8 cellular contexts compared by ENCODE assay signal in genomic region chr1:41381691-41382530, GRCh38. TPM values are rescaled to one million over a fixed set of nuclear protein-coding genes. Genes with fewer than 3 reads are reported as not detected.
A peak's percentile ranks its signal among the peaks of the same experiment; 100 is the strongest.
DNase-seq lines count a peak whose midpoint lies in the region; ATAC-seq and TF ChIP-seq lines count a peak whose summit lies in the region.

No MANE protein-coding gene starts in this region.

- H3K9me3 ChIP-seq in gastroesophageal sphincter: no peaks in the 10 kb centered on the region
- H3K9me3 ChIP-seq in ovary: no peaks in the 10 kb centered on the region

- TF ChIP-seq POLR2A in gastroesophageal sphincter (IDR thresholded peaks at IDR 0.05) (peak; percentile 31 to 47), ovary (IDR thresholded peaks at IDR 0.05) (peak; percentile 33)

- DNase-seq in stimulated activated CD8-positive, alpha-beta memory T cell treated with anti-CD3 and anti-CD28 coated beads, Interleukin-12 subunit alpha, Interleukin-12 subunit beta, amount 100 ng/mL, for 4 hours (ENCODE audit: low read depth): peak; percentile 47
- no peak for DNase-seq in stimulated activated CD8-positive, alpha-beta memory T cell treated with anti-CD3 and anti-CD28 coated beads, Interleukin-4, amount 100 ng/mL, for 48 hours
- DNase-seq in activated gamma-delta T cell treated with Interleukin-2 at 50 U/mL for 16 hours: peak; percentile 37
- peak in 4 of 5 donors; percentile 55 to 74 (median 69) for DNase-seq in ovary
- DNase-seq in NCI-H187 treated with DMSO at 0.1 percent for 48 hours (lab: John Stamatoyannopoulos, UW): no peak

- H3K36me3 ChIP-seq in gastroesophageal sphincter: peaks cover 0 to 21% of the 10 kb centered on the region in 2 donors
- no peaks in the 10 kb centered on the region for H3K36me3 ChIP-seq in ovary

- H3K4me3 ChIP-seq in gastroesophageal sphincter: peak overlapping the region; percentile 52 to 72
- H3K4me3 ChIP-seq in ovary: peak overlapping the region; percentile 51

- TF ChIP-seq CTCF in gastroesophageal sphincter (IDR thresholded peaks at IDR 0.05) (peak in 1 of 4 experiments; percentile 43), ovary (IDR thresholded peaks at IDR 0.05) (peak in 1 of 3 donors; percentile 17)

- intact Hi-C loops in ovary (cut with DNase I): no loop called here

- H3K4me1 ChIP-seq in gastroesophageal sphincter (peaks cover 0 to 66% (median 16%) of the 10 kb centered on the region in 3 donors), ovary (ENCODE audit: insufficient read depth) (peaks cover 8% of the 10 kb centered on the region)

- WGBS in gastroesophageal sphincter (ENCODE audit: low coverage in 1 of 2), 2 donors: 0% methylated on average over 3 of the region's 120 CpGs; no CpG with 5 or more reads in 1 of the 2 donors
- WGBS in ovary, 3 donors: 1 to 4% (median 3%) methylated on average over 68 to 120 of the region's 120 CpGs

- ATAC-seq in gastroesophageal sphincter (peak; percentile 82), HG02885 (IDR thresholded peaks at IDR 0.05; ENCODE audit: poor library complexity, unreplicated experiment) (no peak), GM21528 (IDR thresholded peaks at IDR 0.05; ENCODE audit: low FRiP score, unreplicated experiment) (no peak)

- no peak for TF ChIP-seq EP300 in gastroesophageal sphincter (IDR thresholded peaks at IDR 0.05)
- no peak for TF ChIP-seq EP300 in ovary (IDR thresholded peaks at IDR 0.05)

- no peaks in the 10 kb centered on the region for H3K27me3 ChIP-seq in gastroesophageal sphincter
- no peaks in the 10 kb centered on the region for H3K27me3 ChIP-seq in ovary

- peak overlapping the region; percentile 91 to 99 (median 98) for H3K27ac ChIP-seq in gastroesophageal sphincter
- peak overlapping the region; percentile 98 to 99 for H3K27ac ChIP-seq in ovary

RNA-seq across cellular contexts. Expression of gene FOXO6, which starts 20.7 kb away (rescaled TPM):
- total RNA-seq in gastroesophageal sphincter (1 to 10 TPM in 3 of 4 donors, under 1 TPM in 1; 0.27 to 2.2 (median 1.9) TPM), ovary (10 to 100 TPM in 4 of 7 donors, 1 to 10 TPM in 3; 3.9 to 18.9 (median 10.3) TPM)
- polyA plus RNA-seq in ovary: 1 to 10 TPM in 1 of 2 donors, under 1 TPM in 1; 0.90 to 1.4 TPM

Comparison
In these comparisons a context has a peak if more than half of its experiments do, and no peak if none do; other contexts are left out.
1. DNase-seq: peak in stimulated activated CD8-positive, alpha-beta memory T cell treated with anti-CD3 and anti-CD28 coated beads, Interleukin-12 subunit alpha, Interleukin-12 subunit beta, amount 100 ng/mL, for 4 hours (single experiment), activated gamma-delta T cell treated with Interleukin-2 at 50 U/mL for 16 hours (single experiment) and ovary (4 of 5); none in stimulated activated CD8-positive, alpha-beta memory T cell treated with anti-CD3 and anti-CD28 coated beads, Interleukin-4, amount 100 ng/mL, for 48 hours (single experiment) and NCI-H187 treated with DMSO at 0.1 percent for 48 hours (single experiment).